ENCODE assay signal across 8 cellular contexts in genomic region chr22:26330971-26331625, GRCh38.
DNase-seq lines count a peak whose midpoint lies in the region; ATAC-seq and TF ChIP-seq lines count a peak whose summit lies in the region.

No MANE protein-coding gene starts in this region.

- H3K4me3 ChIP-seq in ascending aorta (no peak overlapping the region), spleen (no peak overlapping the region)

- DNase-seq in NCI-H1105 (lab: John Stamatoyannopoulos, UW) (peak; percentile 87), T-cell (peak; percentile 10 to 59 (median 38)), ascending aorta (ENCODE audit: low spot score in 2 of 2) (no peak), hepatic stellate cell (ENCODE audit: low spot score) (peak; percentile 63), spleen (no peak), putamen (ENCODE audit: low spot score) (no peak)

- TF ChIP-seq POLR2A in spleen (IDR thresholded peaks at IDR 0.05): no peak

- H3K9me3 Mint-ChIP-seq in T-cell: no peaks in the 10 kb centered on the region

- H3K4me1 ChIP-seq in ascending aorta: no peaks in the 10 kb centered on the region
- no peaks in the 10 kb centered on the region for H3K4me1 ChIP-seq in spleen

- CTCF ChIA-PET in T-cell (lab: Charles Lee): interaction anchor here in 1 of 2 donors (0.5 to 0.6 kb wide), 3 partner anchors 30 to 749 kb away, joined by 3 to 4 read pairs (median 3); no protein-coding TSS in a partner anchor

- peak; percentile 65 to 86 (median 71) for ATAC-seq in T-cell (replicated peaks in 1 of 4)
- no peak for ATAC-seq in GM21423 (IDR thresholded peaks at IDR 0.05; ENCODE audit: unreplicated experiment)

- H3K4me3 Mint-ChIP-seq in T-cell: no peak overlapping the region

- H3K27me3 ChIP-seq in ascending aorta (no peaks in the 10 kb centered on the region), spleen (replicated peaks in 1 of 7) (peaks cover 0 to 49% (median 0%) of the 10 kb centered on the region in 7 donors)

- intact Hi-C loops in ascending aorta (cut with DNase I) (no loop called here), spleen (cut with DNase I; ENCODE audit: low total_unique reads) (loop anchor here (10.0 kb wide), 1 partner anchor 866 kb away; no protein-coding TSS in a partner anchor)

- POLR2A ChIA-PET in T-cell (lab: Charles Lee): no interaction called here

- 27 to 30% (median 28%) methylated on average over 4 of the region's 4 CpGs for WGBS in spleen, 5 donors

- H3K36me3 ChIP-seq in ascending aorta (no peaks in the 10 kb centered on the region), spleen (no peaks in the 10 kb centered on the region)

- H3K27ac ChIP-seq in ascending aorta (no peak overlapping the region), spleen (no peak overlapping the region)

- TF ChIP-seq CTCF in GM12872 (IDR thresholded peaks at IDR 0.05; ENCODE audit: insufficient read depth, low read depth, low read length) (peak; percentile 95), ascending aorta (IDR thresholded peaks at IDR 0.05) (peak; percentile 44 to 66 (median 48)), spleen (IDR thresholded peaks at IDR 0.05 in 8 of 11, conservative IDR thresholded peaks at IDR 0.05 in 3 of 11) (peak; percentile 46 to 85 (median 71))

- H3K9me3 ChIP-seq in ascending aorta (no peaks in the 10 kb centered on the region), spleen (no peaks in the 10 kb centered on the region)

- H3K4me1 Mint-ChIP-seq in T-cell: peaks cover 0 to 2% (median 0%) of the 10 kb centered on the region in 3 donors

- H3K27ac Mint-ChIP-seq in T-cell: no peak overlapping the region

- H3K36me3 Mint-ChIP-seq in T-cell: no peaks in the 10 kb centered on the region

- H3K27me3 Mint-ChIP-seq in T-cell: peaks cover 35 to 40% of the 10 kb centered on the region in 2 donors

Comparison
In these comparisons a context has a peak if more than half of its experiments do, and no peak if none do; other contexts are left out.
1. DNase-seq: peak in NCI-H1105 (single experiment), T-cell (34 of 34) and hepatic stellate cell (single experiment); none in ascending aorta (0 of 2), spleen (single experiment) and putamen (single experiment).
2. Peak in every context shown above with its lines, with median percentiles within 50 percentile points of each other: CTCF ChIP-seq.